In genomic region chr9:90000925-90001324, GRCh38 we compare ENCODE assay signal across 10 cellular contexts.
DNase-seq lines count a peak whose midpoint lies in the region; ATAC-seq and TF ChIP-seq lines count a peak whose summit lies in the region.
"Had no signal": no experiment of that assay in that cellular context is flagged by ENCODE, and none has a peak within 500 bp of the region (broad histone marks: within the 10 kb centered on the region; RNA-seq: fewer than 3 reads in every experiment).

No MANE protein-coding gene starts in this region.

- WGBS in heart left ventricle, 4 donors: 23 to 34% (median 29%) methylated on average over 7 of the region's 7 CpGs
- 55 to 57% methylated on average over 1 to 7 of the region's 7 CpGs for WGBS in transverse colon (ENCODE audit: low coverage in 1 of 2), 2 donors

- TF ChIP-seq POLR2A in heart left ventricle (IDR thresholded peaks at IDR 0.05) (no peak), transverse colon (IDR thresholded peaks at IDR 0.05) (no peak)

- peak in 1 of 4 donors; percentile 4 for ATAC-seq in heart left ventricle

- peaks cover 7% of the 10 kb centered on the region for H3K27me3 Mint-ChIP-seq in activated T-helper 2 cell treated with anti-CD3 and anti-CD28 coated beads, Interferon-gamma antibody, Interleukin-2, Interleukin-4, amounts not matched to agents 10 μg/mL and 5 μg/mL and 100 μg/mL, durations not matched to agents 14 hours and 24 hours and 36 hours (ENCODE audit: low read depth)

- peak overlapping the region in 1 of 2 donors; percentile 31 for H3K9ac ChIP-seq in mucosa of rectum (ENCODE audit: low read depth in 1 of 2, low read length in 2 of 2)
- H3K9ac ChIP-seq: GM23248 had no signal

- H3K27ac ChIP-seq in heart left ventricle (peak overlapping the region; percentile 67 to 91 (median 84)), mucosa of rectum (ENCODE audit: low read depth in 2 of 2, low read length in 2 of 2) (peak overlapping the region; percentile 88 to 93), transverse colon (peak overlapping the region; percentile 87 to 93 (median 92))
- H3K27ac ChIP-seq: GM23248 had no signal

- no peaks in the 10 kb centered on the region for H3K36me3 Mint-ChIP-seq in activated T-helper 2 cell treated with anti-CD3 and anti-CD28 coated beads, Interferon-gamma antibody, Interleukin-2, Interleukin-4, amounts not matched to agents 10 μg/mL and 5 μg/mL and 100 μg/mL, durations not matched to agents 14 hours and 24 hours and 36 hours (ENCODE audit: low read depth)

- H3K36me3 ChIP-seq in heart left ventricle: no peaks in the 10 kb centered on the region
- no peaks in the 10 kb centered on the region for H3K36me3 ChIP-seq in mucosa of rectum (ENCODE audit: control insufficient read depth in 2 of 2, insufficient read depth in 2 of 2, low read length in 2 of 2)
- H3K36me3 ChIP-seq in transverse colon: no peaks in the 10 kb centered on the region

- in situ Hi-C loops in transverse colon (cut with MboI; ENCODE audit: low pct_ligation_motif_present in 1 of 4, low pct_unique_long_range_greater_than_20kb in 1 of 4, low sequenced_read_pairs in 3 of 4): no loop called here

- H3K9me3 ChIP-seq in heart left ventricle: peaks cover 0 to 9% (median 2%) of the 10 kb centered on the region in 12 donors
- no peaks in the 10 kb centered on the region for H3K9me3 ChIP-seq in mucosa of rectum (ENCODE audit: control insufficient read depth in 2 of 2, low read length in 2 of 2)
- no peaks in the 10 kb centered on the region for H3K9me3 ChIP-seq in transverse colon

- H3K4me1 ChIP-seq in heart left ventricle (peaks cover 10 to 53% (median 42%) of the 10 kb centered on the region in 12 donors), mucosa of rectum (ENCODE audit: control insufficient read depth in 2 of 2, insufficient read depth in 2 of 2, low read length in 2 of 2) (peaks cover 29 to 32% of the 10 kb centered on the region in 2 donors), transverse colon (peaks cover 26 to 52% (median 45%) of the 10 kb centered on the region in 4 donors)

- DNase-seq in heart left ventricle: no peak
- no peak for DNase-seq in cardiac septum (ENCODE audit: low spot score)
- no peak for DNase-seq in activated T-helper 2 cell treated with anti-CD3 and anti-CD28 coated beads, Interferon-gamma antibody, Interleukin-2, Interleukin-4, amounts not matched to agents 10 μg/mL and 5 μg/mL and 100 μg/mL, durations not matched to agents 14 hours and 24 hours and 36 hours (ENCODE audit: low spot score)
- no peak for DNase-seq in transverse colon
- no peak for DNase-seq in hepatic stellate cell (ENCODE audit: low spot score)
- no peak for DNase-seq in GDM1 (lab: John Stamatoyannopoulos, UW)
- DNase-seq in NCI-H2196 treated with DMSO at 0.1 percent for 48 hours (lab: John Stamatoyannopoulos, UW; ENCODE audit: unreplicated experiment): no peak
- DNase-seq: GM23248, NCI-H1105 treated with DMSO at 0.1 percent for 48 hours had no signal

- TF ChIP-seq EP300 in transverse colon (IDR thresholded peaks at IDR 0.05; ENCODE audit: low read depth): no peak

- H3K4me3 ChIP-seq in heart left ventricle: no peak overlapping the region
- peak overlapping the region in 1 of 2 donors; percentile 43 for H3K4me3 ChIP-seq in mucosa of rectum (ENCODE audit: low read length in 2 of 2)
- H3K4me3 ChIP-seq in transverse colon: no peak overlapping the region
- H3K4me3 ChIP-seq: GM23248 had no signal

- H3K27ac Mint-ChIP-seq in activated T-helper 2 cell treated with anti-CD3 and anti-CD28 coated beads, Interferon-gamma antibody, Interleukin-2, Interleukin-4, amounts not matched to agents 10 μg/mL and 5 μg/mL and 100 μg/mL, durations not matched to agents 14 hours and 24 hours and 36 hours: peak overlapping the region; percentile 38

- TF ChIP-seq CTCF in heart left ventricle (IDR thresholded peaks at IDR 0.05) (no peak), transverse colon (IDR thresholded peaks at IDR 0.05) (no peak)

- no peaks in the 10 kb centered on the region for H3K9me3 Mint-ChIP-seq in activated T-helper 2 cell treated with anti-CD3 and anti-CD28 coated beads, Interferon-gamma antibody, Interleukin-2, Interleukin-4, amounts not matched to agents 10 μg/mL and 5 μg/mL and 100 μg/mL, durations not matched to agents 14 hours and 24 hours and 36 hours

- intact Hi-C loops in heart left ventricle (cut with DNase I): loop anchor here in 6 of 10 donors (2.0 to 10.0 kb wide), 7 partner anchors 64 to 399 kb away; partner anchors contain the start of gene GADD45G (in 2 of the 6)
- intact Hi-C loops in cardiac septum (cut with DNase I): loop anchor here (5.0 kb wide), 1 partner anchor 129 kb away; no protein-coding TSS in a partner anchor
- intact Hi-C loops in activated T-helper 2 cell treated with anti-CD3 and anti-CD28 coated beads, Interferon-gamma antibody, Interleukin-2, Interleukin-4, amounts not matched to agents 10 μg/mL and 5 μg/mL and 100 μg/mL, durations not matched to agents 14 hours and 24 hours and 36 hours (cut with micrococcal nuclease): no loop called here
- intact Hi-C loops in transverse colon (cut with DNase I; ENCODE audit: low total_unique reads): no loop called here

- H3K27me3 ChIP-seq in heart left ventricle (no peaks in the 10 kb centered on the region), mucosa of rectum (ENCODE audit: control insufficient read depth in 2 of 2, insufficient read depth in 2 of 2, low read length in 2 of 2) (no peaks in the 10 kb centered on the region), transverse colon (no peaks in the 10 kb centered on the region)

- H3K4me3 Mint-ChIP-seq in activated T-helper 2 cell treated with anti-CD3 and anti-CD28 coated beads, Interferon-gamma antibody, Interleukin-2, Interleukin-4, amounts not matched to agents 10 μg/mL and 5 μg/mL and 100 μg/mL, durations not matched to agents 14 hours and 24 hours and 36 hours (ENCODE audit: low read depth): no peak overlapping the region

- H3K4me1 Mint-ChIP-seq in activated T-helper 2 cell treated with anti-CD3 and anti-CD28 coated beads, Interferon-gamma antibody, Interleukin-2, Interleukin-4, amounts not matched to agents 10 μg/mL and 5 μg/mL and 100 μg/mL, durations not matched to agents 14 hours and 24 hours and 36 hours (ENCODE audit: low read depth): peaks cover 34% of the 10 kb centered on the region

Comparison
In these comparisons a context has a peak if more than half of its experiments do, and no peak if none do; other contexts are left out.
1. intact Hi-C loops: an anchor here in heart left ventricle (2.0 to 10.0 kb wide) and cardiac septum (5.0 kb wide); none called in activated T-helper 2 cell treated with anti-CD3 and anti-CD28 coated beads, Interferon-gamma antibody, Interleukin-2, Interleukin-4, amounts not matched to agents 10 μg/mL and 5 μg/mL and 100 μg/mL, durations not matched to agents 14 hours and 24 hours and 36 hours and transverse colon.